ENCODE assay signal across 20 cellular contexts in the genomic region with DNA sequence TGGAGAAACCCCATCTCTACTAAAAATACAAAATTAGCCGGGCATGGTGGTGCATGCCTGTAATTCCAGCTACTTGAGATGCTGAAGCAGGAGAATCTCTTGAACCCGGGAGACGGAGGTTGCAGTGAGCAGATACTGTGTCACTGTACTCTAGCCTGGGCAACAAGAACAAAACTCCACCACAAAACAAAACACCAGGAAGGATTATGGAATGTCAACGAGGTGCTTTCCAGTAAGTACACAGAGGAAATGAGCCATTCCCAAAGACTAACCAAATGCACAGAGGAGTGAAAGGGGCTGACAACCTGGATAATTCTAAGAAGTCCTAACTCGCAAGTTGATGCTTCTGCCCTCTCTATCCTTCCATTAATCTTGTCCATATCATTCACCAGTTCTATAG.
DNase-seq lines count a peak whose midpoint lies in the region; ATAC-seq and TF ChIP-seq lines count a peak whose summit lies in the region.
"Had no signal": no experiment of that assay in that cellular context is flagged by ENCODE, and none has a peak within 500 bp of the region (broad histone marks: within the 10 kb centered on the region; RNA-seq: fewer than 3 reads in every experiment).

No MANE protein-coding gene starts in this region.

- H3F3A ChIP-seq in smooth muscle cell (ENCODE audit: low read depth), result peaks cover 10% of the 10 kb centered on the region

- no peak for ATAC-seq in GM21526 (IDR thresholded peaks at IDR 0.05; ENCODE audit: low FRiP score, unreplicated experiment)
- ATAC-seq: activated CD8-positive, alpha-beta memory T cell treated with anti-CD3 and anti-CD28 coated beads, Interleukin-2, amount 10 ng/mL, durations not matched to agents 7 days and 5 days; stimulated activated memory B cell treated with anti-CD40 and anti-IgM and Interleukin-4, amounts not matched to agents 10 μg/mL and 1 μg/mL and 100 μg/mL, for 72 hours had no signal

- CTCF ChIA-PET in RWPE1 (lab: Yijun Ruan, JAX), result no interaction called here

- H3K4me3 ChIP-seq in epithelial cell of esophagus (ENCODE audit: low read length), result no peak overlapping the region
- H3K4me3 ChIP-seq in smooth muscle cell, result no peak overlapping the region
- H3K4me3 ChIP-seq in ascending aorta, result no peak overlapping the region
- H3K4me3 ChIP-seq: skin epidermis, tibial artery had no signal

- H3K36me3 ChIP-seq in smooth muscle cell (ENCODE audit: low read depth) (no peaks in the 10 kb centered on the region), ascending aorta (no peaks in the 10 kb centered on the region)

- intact Hi-C loops in ascending aorta (cut with DNase I), result no loop called here

- TF ChIP-seq CTCF in RWPE1 (conservative IDR thresholded peaks at IDR 0.05; ENCODE audit: low read depth), result no peak
- TF ChIP-seq CTCF in epithelial cell of esophagus (IDR thresholded peaks at IDR 0.05; ENCODE audit: insufficient read depth, low read depth, low read length, missing control alignments), result no peak
- no peak for TF ChIP-seq CTCF in smooth muscle cell (IDR thresholded peaks at IDR 0.05; ENCODE audit: borderline replicate concordance, insufficient read depth, poor library complexity, severe bottlenecking)
- no peak for TF ChIP-seq CTCF in ascending aorta (IDR thresholded peaks at IDR 0.05)

- H3K27ac ChIP-seq in RWPE1 (0 out of 2 replicates have a peak overlapping the region, but pooled peaks have one; percentile 1), smooth muscle cell (ENCODE audit: low read depth) (peak overlapping the region; percentile 89), ascending aorta (no peak overlapping the region)
- H3K27ac ChIP-seq: tibial artery had no signal

- H3K4me1 ChIP-seq in smooth muscle cell (ENCODE audit: low read depth), result peaks cover 32% of the 10 kb centered on the region
- H3K4me1 ChIP-seq in ascending aorta, result no peaks in the 10 kb centered on the region
- H3K4me1 ChIP-seq: tibial artery had no signal

- H2AFZ ChIP-seq in smooth muscle cell (ENCODE audit: low read depth), result no peak overlapping the region
- H2AFZ ChIP-seq: parathyroid adenoma had no signal

- 82% methylated on average over 5 of the region's 5 CpGs for WGBS in smooth muscle cell (ENCODE audit: low lambda C conversion rate)

- H3K9me3 ChIP-seq in smooth muscle cell (replicated peaks; ENCODE audit: low read depth), result no peaks in the 10 kb centered on the region
- no peaks in the 10 kb centered on the region for H3K9me3 ChIP-seq in ascending aorta
- H3K9me3 ChIP-seq: tibial artery had no signal

- POLR2A ChIA-PET in RWPE1 (lab: Yijun Ruan, JAX; ENCODE audit: low non-redundant PET), result interaction anchor here (0.7 kb wide), 1 partner anchor 1451 kb away, joined by 3 read pairs; no protein-coding TSS in a partner anchor

- H4K20me1 ChIP-seq in smooth muscle cell (ENCODE audit: low read depth), result peaks cover 98% of the 10 kb centered on the region

- H3K27me3 ChIP-seq in smooth muscle cell (ENCODE audit: low read depth) (no peaks in the 10 kb centered on the region), ascending aorta (no peaks in the 10 kb centered on the region)
- H3K27me3 ChIP-seq: tibial artery had no signal

- H3K79me2 ChIP-seq in smooth muscle cell (ENCODE audit: low read depth), result peaks cover 13% of the 10 kb centered on the region
- H3K79me2 ChIP-seq: parathyroid adenoma had no signal

- DNase-seq in DMS53 (lab: John Stamatoyannopoulos, UW) (peak; percentile 48), DMS53 treated with DMSO at 0.1 percent for 48 hours (lab: John Stamatoyannopoulos, UW; ENCODE audit: unreplicated experiment) (no peak), RWPE1 (ENCODE audit: low spot score) (no peak), epithelial cell of esophagus (ENCODE audit: low read depth) (peak; percentile 69), smooth muscle cell (lab: John Stamatoyannopoulos, UW; ENCODE audit: unreplicated experiment) (no peak), SK-N-DZ (ENCODE audit: low spot score) (no peak), ascending aorta (ENCODE audit: low spot score in 2 of 2) (no peak)
- DNase-seq: 8988T; activated CD4-positive, CD25-positive, alpha-beta regulatory T cell treated with anti-CD3 and anti-CD28 coated beads, Interleukin-2, amount 50 U/mL, for 72 hours; activated CD8-positive, alpha-beta memory T cell treated with anti-CD3 and anti-CD28 coated beads, Interleukin-2, amount 10 ng/mL, durations not matched to agents 7 days and 5 days; activated effector memory CD4-positive, alpha-beta T cell treated with anti-CD3 and anti-CD28 coated beads, Interleukin-2, amount 50 U/mL, for 16 hours; aorta; C1 segment of cervical spinal cord; hippocampal formation; KBM-7; tibial artery had no signal

- H3K9ac ChIP-seq in smooth muscle cell (ENCODE audit: low read depth), result peak overlapping the region; percentile 68
- H3K9ac ChIP-seq: parathyroid adenoma had no signal

- no peak overlapping the region for H3K4me2 ChIP-seq in smooth muscle cell

Comparison
In these comparisons a context has a peak if more than half of its experiments do, and no peak if none do; other contexts are left out.
1. DNase-seq: peak in DMS53 (single experiment) and epithelial cell of esophagus (single experiment); none in DMS53 treated with DMSO at 0.1 percent for 48 hours (single experiment), RWPE1 (single experiment), smooth muscle cell (single experiment), SK-N-DZ (single experiment) and ascending aorta (0 of 2).
2. H3K27ac ChIP-seq: peak in RWPE1 (single experiment) and smooth muscle cell (single experiment); none in ascending aorta (0 of 2).